ENCODE assay signal across 13 cellular contexts in the genomic region with DNA sequence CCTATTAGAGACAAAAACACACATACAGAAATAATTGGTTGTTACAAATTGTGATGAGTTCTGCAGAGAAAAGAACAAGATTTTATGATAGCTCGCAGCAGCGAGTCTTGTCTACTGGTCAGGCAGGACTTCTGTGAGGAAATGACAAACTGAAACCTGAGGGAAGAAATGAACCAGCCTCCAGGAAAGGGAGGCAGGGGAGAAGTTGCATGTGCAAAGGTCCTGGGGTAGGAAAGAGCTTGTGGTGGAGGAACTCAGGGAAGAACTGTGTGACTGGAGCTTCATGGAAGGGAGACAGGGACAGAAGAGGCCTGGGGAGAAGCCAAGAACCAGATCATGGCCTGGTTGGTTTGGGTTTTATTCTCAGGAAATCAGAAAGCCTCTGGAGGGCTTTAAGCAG. TPM values are rescaled to one million over a fixed set of nuclear protein-coding genes. Genes with fewer than 3 reads are reported as not detected.
DNase-seq lines count a peak whose midpoint lies in the region; ATAC-seq and TF ChIP-seq lines count a peak whose summit lies in the region.
"Had no signal": no experiment of that assay in that cellular context is flagged by ENCODE, and none has a peak within 500 bp of the region (broad histone marks: within the 10 kb centered on the region; RNA-seq: fewer than 3 reads in every experiment).

No MANE protein-coding gene starts in this region.

- peaks cover 25% of the 10 kb centered on the region for H3K4me1 Mint-ChIP-seq in activated CD4-positive, alpha-beta T cell treated with anti-CD3 and anti-CD28 coated beads, Interleukin-2, amount 10 ng/mL, durations not matched to agents 24 days and 14 days
- peaks cover 22% of the 10 kb centered on the region for H3K4me1 Mint-ChIP-seq in chondrocyte (ENCODE audit: low read depth)
- peaks cover 22% of the 10 kb centered on the region for H3K4me1 Mint-ChIP-seq in osteocyte (ENCODE audit: unreplicated experiment)

- H3K4me1 ChIP-seq in OCI-LY1 (ENCODE audit: insufficient read depth, low read length, severe bottlenecking) (peaks cover 19% of the 10 kb centered on the region), left ventricle myocardium inferior (peaks cover 25% of the 10 kb centered on the region)

- H3K36me3 Mint-ChIP-seq in activated CD4-positive, alpha-beta T cell treated with anti-CD3 and anti-CD28 coated beads, Interleukin-2, amount 10 ng/mL, durations not matched to agents 24 days and 14 days (ENCODE audit: low read depth): peaks cover 32% of the 10 kb centered on the region
- H3K36me3 Mint-ChIP-seq in chondrocyte (ENCODE audit: low read depth) (peaks cover 13% of the 10 kb centered on the region), osteocyte (ENCODE audit: unreplicated experiment) (peaks cover 21% of the 10 kb centered on the region)

- H2AFZ ChIP-seq in OCI-LY1 (ENCODE audit: low read length): no peak overlapping the region

- H3K27me3 ChIP-seq in OCI-LY1 (ENCODE audit: insufficient read depth, low read length) (no peaks in the 10 kb centered on the region), left ventricle myocardium inferior (ENCODE audit: low read depth) (no peaks in the 10 kb centered on the region)
- H3K27me3 ChIP-seq: right atrium auricular region had no signal

- H3K9me3 ChIP-seq in OCI-LY1 (ENCODE audit: low read length) (no peaks in the 10 kb centered on the region), left ventricle myocardium inferior (replicated peaks) (no peaks in the 10 kb centered on the region)
- H3K9me3 ChIP-seq: right atrium auricular region, thoracic aorta had no signal

- no peak overlapping the region for H3K27ac ChIP-seq in OCI-LY1 (ENCODE audit: low read depth, low read length, poor library complexity, severe bottlenecking)
- H3K27ac ChIP-seq in left ventricle myocardium inferior (replicated peaks): no peak overlapping the region

- intact Hi-C loops in activated CD4-positive, alpha-beta T cell treated with anti-CD3 and anti-CD28 coated beads, Interleukin-2, amount 10 ng/mL, durations not matched to agents 24 days and 14 days (cut with micrococcal nuclease): no loop called here
- intact Hi-C loops in left ventricle myocardium inferior (cut with micrococcal nuclease): no loop called here

- peaks cover 34% of the 10 kb centered on the region for H3K36me3 ChIP-seq in OCI-LY1 (ENCODE audit: insufficient read depth, low read length)
- peaks cover 34% of the 10 kb centered on the region for H3K36me3 ChIP-seq in left ventricle myocardium inferior

- H4K20me1 ChIP-seq in OCI-LY1 (ENCODE audit: insufficient read depth, low read length): no peaks in the 10 kb centered on the region

- DNase-seq in activated CD4-positive, alpha-beta T cell treated with anti-CD3 and anti-CD28 coated beads, Interleukin-2, amount 10 ng/mL, durations not matched to agents 24 days and 14 days: no peak
- no peak for DNase-seq in activated CD4-positive, alpha-beta T cell treated with anti-CD3 and anti-CD28 coated beads, Interleukin-2, amount 50 U/mL, for 4 hours
- DNase-seq in chondrocyte (ENCODE audit: low spot score) (no peak), osteocyte (ENCODE audit: extremely low spot score, unreplicated experiment) (no peak), AG08396 (ENCODE audit: low spot score) (no peak), left ventricle myocardium inferior (no peak)
- DNase-seq: DMS79 treated with DMSO at 0.1 percent for 48 hours, NCI-H1930 had no signal

- H3K9ac ChIP-seq in OCI-LY1 (ENCODE audit: low read length): peak overlapping the region; percentile 90; the same call in 1 of the 2 replicates

- no peaks in the 10 kb centered on the region for H3K9me2 ChIP-seq in OCI-LY1 (ENCODE audit: low read depth, low read length)

- no peak for TF ChIP-seq CTCF in OCI-LY1 (IDR thresholded peaks at IDR 0.05; ENCODE audit: low read length)
- TF ChIP-seq CTCF in chondrocyte (IDR thresholded peaks at IDR 0.05): no peak
- TF ChIP-seq CTCF in osteocyte (IDR thresholded peaks at IDR 0.05): no peak
- no peak for TF ChIP-seq CTCF in left ventricle myocardium inferior (IDR thresholded peaks at IDR 0.05; ENCODE audit: borderline replicate concordance)

- no peaks in the 10 kb centered on the region for H3K9me3 Mint-ChIP-seq in activated CD4-positive, alpha-beta T cell treated with anti-CD3 and anti-CD28 coated beads, Interleukin-2, amount 10 ng/mL, durations not matched to agents 24 days and 14 days
- H3K9me3 Mint-ChIP-seq in chondrocyte (ENCODE audit: low read depth) (no peaks in the 10 kb centered on the region), osteocyte (ENCODE audit: unreplicated experiment) (no peaks in the 10 kb centered on the region)

- H3K4me3 Mint-ChIP-seq in activated CD4-positive, alpha-beta T cell treated with anti-CD3 and anti-CD28 coated beads, Interleukin-2, amount 10 ng/mL, durations not matched to agents 24 days and 14 days: peak overlapping the region; percentile 96
- peak overlapping the region; percentile 81 for H3K4me3 Mint-ChIP-seq in chondrocyte (ENCODE audit: unreplicated experiment)
- no peak overlapping the region for H3K4me3 Mint-ChIP-seq in osteocyte (ENCODE audit: unreplicated experiment)

- H3K27ac Mint-ChIP-seq in activated CD4-positive, alpha-beta T cell treated with anti-CD3 and anti-CD28 coated beads, Interleukin-2, amount 10 ng/mL, durations not matched to agents 24 days and 14 days: peak overlapping the region; percentile 36
- H3K27ac Mint-ChIP-seq in chondrocyte (ENCODE audit: unreplicated experiment) (no peak overlapping the region), osteocyte (ENCODE audit: unreplicated experiment) (peak overlapping the region; percentile 6)

- no peaks in the 10 kb centered on the region for H3F3A ChIP-seq in OCI-LY1 (ENCODE audit: insufficient read depth, low read length)

- no peaks in the 10 kb centered on the region for H3K27me3 Mint-ChIP-seq in activated CD4-positive, alpha-beta T cell treated with anti-CD3 and anti-CD28 coated beads, Interleukin-2, amount 10 ng/mL, durations not matched to agents 24 days and 14 days
- no peaks in the 10 kb centered on the region for H3K27me3 Mint-ChIP-seq in chondrocyte (ENCODE audit: low read depth)
- no peaks in the 10 kb centered on the region for H3K27me3 Mint-ChIP-seq in osteocyte (ENCODE audit: unreplicated experiment)

- no peak for ATAC-seq in GM21360 (IDR thresholded peaks at IDR 0.05; ENCODE audit: unreplicated experiment)

- H3K4me2 ChIP-seq in OCI-LY1 (ENCODE audit: low read length): peak overlapping the region; percentile 95; the same call in 1 of the 2 replicates

- H3K79me2 ChIP-seq in OCI-LY1 (ENCODE audit: insufficient read depth, low read length): no peaks in the 10 kb centered on the region

- H3K4me3 ChIP-seq in OCI-LY1 (ENCODE audit: low read depth, low read length, poor library complexity, severe bottlenecking) (no peak overlapping the region), left ventricle myocardium inferior (no peak overlapping the region)

RNA-seq across cellular contexts. Expression of gene KLC2, which starts 1.7 kb away (rescaled TPM):
- total RNA-seq in activated CD4-positive, alpha-beta T cell treated with anti-CD3 and anti-CD28 coated beads, Interleukin-2, amount 10 ng/mL, durations not matched to agents 24 days and 14 days: 56.6 and 57.0 TPM in 2 replicates
- total RNA-seq in chondrocyte (44.3 to 50.8 TPM (median 47.8 TPM) in 3 replicates), osteocyte (35.5 and 43.8 TPM in 2 replicates), left ventricle myocardium inferior (34.1 TPM)

RNA-seq across cellular contexts. Expression of gene RAB1B, which starts 9.2 kb away (rescaled TPM):
- total RNA-seq in activated CD4-positive, alpha-beta T cell treated with anti-CD3 and anti-CD28 coated beads, Interleukin-2, amount 10 ng/mL, durations not matched to agents 24 days and 14 days: 117 and 123 TPM in 2 replicates
- total RNA-seq in chondrocyte (124 to 125 TPM (median 124 TPM) in 3 replicates), osteocyte (149 and 150 TPM in 2 replicates), left ventricle myocardium inferior (116 TPM)

RNA-seq across cellular contexts. Expression of gene CNIH2, which starts 18.8 kb away (rescaled TPM):
- 1.0 and 2.7 TPM in 2 replicates for total RNA-seq in activated CD4-positive, alpha-beta T cell treated with anti-CD3 and anti-CD28 coated beads, Interleukin-2, amount 10 ng/mL, durations not matched to agents 24 days and 14 days
- total RNA-seq in chondrocyte: 2.5 to 2.8 TPM (median 2.8 TPM) in 3 replicates
- 3.8 and 5.0 TPM in 2 replicates for total RNA-seq in osteocyte
- not detected for total RNA-seq in left ventricle myocardium inferior
- total RNA-seq: right atrium auricular region, thoracic aorta had no signal

RNA-seq across cellular contexts. Expression of gene YIF1A, which starts 29.7 kb away (rescaled TPM):
- total RNA-seq in activated CD4-positive, alpha-beta T cell treated with anti-CD3 and anti-CD28 coated beads, Interleukin-2, amount 10 ng/mL, durations not matched to agents 24 days and 14 days: 108 and 119 TPM in 2 replicates
- total RNA-seq in chondrocyte: 180 to 193 TPM (median 187 TPM) in 3 replicates
- 140 and 146 TPM in 2 replicates for total RNA-seq in osteocyte
- total RNA-seq in left ventricle myocardium inferior: 45.6 TPM

RNA-seq across cellular contexts. Expression of gene TMEM151A, which starts 32.5 kb away (rescaled TPM):
- total RNA-seq in activated CD4-positive, alpha-beta T cell treated with anti-CD3 and anti-CD28 coated beads, Interleukin-2, amount 10 ng/mL, durations not matched to agents 24 days and 14 days: not detected in 2 replicates
- total RNA-seq in chondrocyte (2.0 to 4.7 TPM (median 4.3 TPM) in 3 replicates), osteocyte (0.46 and 0.55 TPM in 2 replicates), left ventricle myocardium inferior (not detected)
- total RNA-seq: T-helper 1 cell treated with Interleukin-12 subunit alpha and Interleukin-12 subunit beta and Interleukin-4 antibody, amounts not matched to agents 30 ng/mL and 1 ng/mL, for 36 hours had no signal
